ENCODE assay signal across 21 cellular contexts in genomic region chr10:15197911-15198310, GRCh38.
"Had no signal": no experiment of that assay in that cellular context is flagged by ENCODE, and none has a peak within 500 bp of the region (broad histone marks: within the 10 kb centered on the region; RNA-seq: fewer than 3 reads in every experiment).

No MANE protein-coding gene starts in this region.

- DNase-seq: activated CD4-positive, alpha-beta T cell treated with anti-CD3 and anti-CD28 coated beads, Interleukin-2, amount 10 ng/mL, durations not matched to agents 24 days and 14 days; activated CD8-positive, alpha-beta memory T cell treated with anti-CD3 and anti-CD28 coated beads, Interleukin-2, amount 50 U/mL, for 4 hours; activated gamma-delta T cell; activated T-cell treated with anti-CD3 and anti-CD28 coated beads, Interleukin-2, amount 50 U/mL, for 4 hours; amniotic stem cell; body of pancreas; central memory CD4-positive, alpha-beta T cell; erythroblast; left ventricle myocardium superior; mucosa of descending colon; naive B cell; stimulated activated CD4-positive, alpha-beta T cell treated with anti-CD3 and anti-CD28 coated beads, Interleukin-4, amount 100 ng/mL, for 24 hours; T-helper 1 cell; upper lobe of right lung had no signal

- H3K4me1 ChIP-seq: body of pancreas had no signal

- H3K4me3 ChIP-seq: body of pancreas, coronary artery, mucosa of descending colon, upper lobe of right lung had no signal

- H3K27ac ChIP-seq: body of pancreas, coronary artery, neutrophil, parathyroid adenoma, upper lobe of right lung had no signal

- H3K9me3 ChIP-seq: body of pancreas, mucosa of descending colon, upper lobe of right lung had no signal

- H3K27me3 ChIP-seq: body of pancreas, upper lobe of right lung had no signal

- FAIRE-seq: frontal cortex had no signal

- H3K27me3 Mint-ChIP-seq: activated CD4-positive, alpha-beta T cell treated with anti-CD3 and anti-CD28 coated beads, Interleukin-2, amount 10 ng/mL, durations not matched to agents 24 days and 14 days; activated naive CD8-positive, alpha-beta T cell had no signal

- H3K36me3 ChIP-seq: neutrophil, upper lobe of right lung had no signal

- H3K9ac ChIP-seq: parathyroid adenoma had no signal

- H3K4me3 Mint-ChIP-seq: stimulated activated effector memory CD8-positive, alpha-beta T cell treated with anti-CD3 and anti-CD28 coated beads, Interleukin-12 subunit alpha, Interleukin-12 subunit beta, amount 100 ng/mL, for 72 hours had no signal

- H3K9me3 Mint-ChIP-seq: activated T-cell treated with anti-CD3 and anti-CD28 coated beads, Interleukin-2, amount 50 U/mL, for 4 hours; stimulated activated effector memory CD8-positive, alpha-beta T cell treated with anti-CD3 and anti-CD28 coated beads, Interleukin-12 subunit alpha, Interleukin-12 subunit beta, amount 100 ng/mL, for 72 hours had no signal

- H3K27ac Mint-ChIP-seq: stimulated activated effector memory CD8-positive, alpha-beta T cell treated with anti-CD3 and anti-CD28 coated beads, Interleukin-12 subunit alpha, Interleukin-12 subunit beta, amount 100 ng/mL, for 72 hours had no signal

- ATAC-seq: activated T-cell treated with anti-CD3 and anti-CD28 coated beads, Interleukin-2, amount 50 U/mL, for 4 hours; body of pancreas; left ventricle myocardium superior; mucosa of descending colon; sciatic nerve; stimulated activated effector memory CD8-positive, alpha-beta T cell treated with anti-CD3 and anti-CD28 coated beads, Interleukin-12 subunit alpha, Interleukin-12 subunit beta, amount 100 ng/mL, for 72 hours; upper lobe of right lung had no signal
